Comparison of ENCODE assay signal across 10 cellular contexts in genomic region chr5:140672455-140673186, GRCh38. TPM values are rescaled to one million over a fixed set of nuclear protein-coding genes. Genes with fewer than 3 reads are reported as not detected.
DNase-seq lines count a peak whose midpoint lies in the region; ATAC-seq and TF ChIP-seq lines count a peak whose summit lies in the region.
"Had no signal": no experiment of that assay in that cellular context is flagged by ENCODE, and none has a peak within 500 bp of the region (broad histone marks: within the 10 kb centered on the region; RNA-seq: fewer than 3 reads in every experiment).

No MANE protein-coding gene starts in this region.

- in situ Hi-C loops in ACHN (cut with HindIII; ENCODE audit: low pct_ligation_motif_present, low pct_unique_long_range_greater_than_20kb, low sequenced_read_pairs): no loop called here

- peaks cover 7% of the 10 kb centered on the region for H3K4me1 Mint-ChIP-seq in central memory CD8-positive, alpha-beta T cell

- DNase-seq in ACHN (peak; percentile 28), left lung (no peak), NCI-H1436 (lab: John Stamatoyannopoulos, UW) (no peak), NCI-H146 treated with DMSO at 0.1 percent for 48 hours (lab: John Stamatoyannopoulos, UW; ENCODE audit: unreplicated experiment) (no peak)
- no peak for DNase-seq in central memory CD8-positive, alpha-beta T cell (ENCODE audit: low spot score in 2 of 2)
- DNase-seq in stimulated activated naive CD4-positive, alpha-beta T cell (lab: John Stamatoyannopoulos, UW): no peak
- DNase-seq: COR-L47 had no signal

- peak; percentile 43 for ATAC-seq in central memory CD8-positive, alpha-beta T cell (replicated peaks; ENCODE audit: extremely low read depth, poor library complexity, severe bottlenecking)
- ATAC-seq in left lung: peak; percentile 33
- ATAC-seq in GM21447 (IDR thresholded peaks at IDR 0.05; ENCODE audit: unreplicated experiment): no peak

- no peak overlapping the region for H3K27ac Mint-ChIP-seq in central memory CD8-positive, alpha-beta T cell (ENCODE audit: low read depth)

- peaks cover 37% of the 10 kb centered on the region for H3K36me3 Mint-ChIP-seq in central memory CD8-positive, alpha-beta T cell (ENCODE audit: insufficient read depth)

- TF ChIP-seq CTCF in left lung (IDR thresholded peaks at IDR 0.05): no peak

- intact Hi-C loops in left lung (cut with DNase I): no loop called here

- H3K27me3 Mint-ChIP-seq in central memory CD8-positive, alpha-beta T cell: no peaks in the 10 kb centered on the region

- H3K9me3 Mint-ChIP-seq in central memory CD8-positive, alpha-beta T cell: no peaks in the 10 kb centered on the region
- H3K9me3 Mint-ChIP-seq: nephron had no signal

- H3K4me3 ChIP-seq in left lung: no peak overlapping the region

- H3K4me1 ChIP-seq in ES-I3 (ENCODE audit: insufficient read depth, low read length): peaks cover 9% of the 10 kb centered on the region
- no peaks in the 10 kb centered on the region for H3K4me1 ChIP-seq in left lung

- H3K36me3 ChIP-seq in ES-I3 (ENCODE audit: insufficient read depth, low read length) (peaks cover 18% of the 10 kb centered on the region), left lung (peaks cover 0 to 99% of the 10 kb centered on the region in 2 donors)

- H3K27me3 ChIP-seq in left lung: no peaks in the 10 kb centered on the region

- H3K9me3 ChIP-seq in ES-I3 (ENCODE audit: control insufficient read depth, insufficient read depth, low read length) (no peaks in the 10 kb centered on the region), left lung (no peaks in the 10 kb centered on the region)

- peak overlapping the region; percentile 5; the same call in 1 of the 2 replicates for H3K9ac ChIP-seq in ES-I3 (ENCODE audit: low read depth, low read length)

- H3K4me3 Mint-ChIP-seq in central memory CD8-positive, alpha-beta T cell: no peak overlapping the region
- H3K4me3 Mint-ChIP-seq: nephron had no signal

- H3K27ac ChIP-seq in left lung: no peak overlapping the region

RNA-seq across cellular contexts. Expression of gene DND1, which starts 0.8 kb away (rescaled TPM):
- under 1 TPM; 0.41 to 0.71 TPM for total RNA-seq in left lung

RNA-seq across cellular contexts. Expression of gene WDR55, which starts 7.9 kb away (rescaled TPM):
- 10 to 100 TPM; 21.0 to 26.5 TPM for total RNA-seq in left lung

RNA-seq across cellular contexts. Expression of gene HARS1, which starts 18.5 kb away (rescaled TPM):
- total RNA-seq in left lung: 10 to 100 TPM; 36.2 to 50.4 TPM

RNA-seq across cellular contexts. Expression of gene HARS2, which starts 18.6 kb away (rescaled TPM):
- total RNA-seq in left lung: 10 to 100 TPM; 23.4 to 25.2 TPM

RNA-seq across cellular contexts. Expression of gene IK, which starts 25.0 kb away (rescaled TPM):
- 10 to 100 TPM; 53.9 to 58.5 TPM for total RNA-seq in left lung
